Comparison of ENCODE assay signal across 25 cellular contexts in genomic region chr4:173041482-173041881, GRCh38.
"Had no signal": no experiment of that assay in that cellular context is flagged by ENCODE, and none has a peak within 500 bp of the region (broad histone marks: within the 10 kb centered on the region; RNA-seq: fewer than 3 reads in every experiment).

No MANE protein-coding gene starts in this region.

- H3K27ac Mint-ChIP-seq: activated CD4-positive, alpha-beta memory T cell treated with anti-CD3 and anti-CD28 coated beads for 36 hours; activated CD4-positive, alpha-beta T cell treated with anti-CD3 and anti-CD28 coated beads, Interleukin-2, amount 10 ng/mL, durations not matched to agents 7 days and 5 days; activated naive CD4-positive, alpha-beta T cell treated with anti-CD3 and anti-CD28 coated beads, Interleukin-2, amount 10 ng/mL, durations not matched to agents 7 days and 5 days; activated naive CD8-positive, alpha-beta T cell treated with anti-CD3 and anti-CD28 coated beads for 36 hours; activated T-helper 2 cell treated with anti-CD3 and anti-CD28 coated beads, Interferon-gamma antibody, Interleukin-2, Interleukin-4, amounts not matched to agents 10 μg/mL and 5 μg/mL and 100 μg/mL, durations not matched to agents 14 hours and 24 hours and 36 hours; T-cell had no signal

- H3K4me3 Mint-ChIP-seq: activated CD4-positive, alpha-beta memory T cell treated with anti-CD3 and anti-CD28 coated beads for 36 hours; activated CD4-positive, alpha-beta T cell treated with anti-CD3 and anti-CD28 coated beads, Interleukin-2, amount 10 ng/mL, durations not matched to agents 7 days and 5 days; activated naive CD4-positive, alpha-beta T cell treated with anti-CD3 and anti-CD28 coated beads, Interleukin-2, amount 10 ng/mL, durations not matched to agents 7 days and 5 days; activated naive CD8-positive, alpha-beta T cell treated with anti-CD3 and anti-CD28 coated beads for 36 hours; activated T-cell treated with anti-CD3 and anti-CD28 coated beads, Interleukin-2, amount 50 U/mL, for 4 hours; T-cell had no signal

- H3K36me3 ChIP-seq: brain microvascular endothelial cell, cardiac muscle cell, Peyer's patch had no signal

- H3K9me3 ChIP-seq: Peyer's patch had no signal

- H3K9me3 Mint-ChIP-seq: activated CD4-positive, alpha-beta memory T cell treated with anti-CD3 and anti-CD28 coated beads for 36 hours; activated CD4-positive, alpha-beta T cell treated with anti-CD3 and anti-CD28 coated beads, Interleukin-2, amount 10 ng/mL, durations not matched to agents 7 days and 5 days; activated naive CD4-positive, alpha-beta T cell treated with anti-CD3 and anti-CD28 coated beads, Interleukin-2, amount 10 ng/mL, durations not matched to agents 7 days and 5 days; activated T-cell treated with anti-CD3 and anti-CD28 coated beads, Interleukin-2, amount 50 U/mL, for 4 hours; activated T-helper 2 cell treated with anti-CD3 and anti-CD28 coated beads, Interferon-gamma antibody, Interleukin-2, Interleukin-4, amounts not matched to agents 10 μg/mL and 5 μg/mL and 100 μg/mL, durations not matched to agents 14 hours and 24 hours and 36 hours had no signal

- H3K27me3 ChIP-seq: brain microvascular endothelial cell, cardiac muscle cell, Peyer's patch had no signal

- DNase-seq: activated CD4-positive, alpha-beta memory T cell treated with anti-CD3 and anti-CD28 coated beads for 36 hours; activated CD4-positive, alpha-beta T cell treated with anti-CD3 and anti-CD28 coated beads, Interleukin-2, amount 10 ng/mL, durations not matched to agents 7 days and 5 days; activated CD4-positive, CD25-positive, alpha-beta regulatory T cell; activated CD8-positive, alpha-beta memory T cell treated with anti-CD3 and anti-CD28 coated beads for 24 hours; activated gamma-delta T cell treated with Interleukin-2 at 50 U/mL for 16 hours; activated naive CD4-positive, alpha-beta T cell treated with anti-CD3 and anti-CD28 coated beads, Interleukin-2, amount 10 ng/mL, durations not matched to agents 7 days and 5 days; activated naive CD8-positive, alpha-beta T cell treated with anti-CD3 and anti-CD28 coated beads for 36 hours; activated T-cell treated with anti-CD3 and anti-CD28 coated beads, Interleukin-2, amount 50 U/mL, for 4 hours; brain microvascular endothelial cell; IMR-90; KBM-7; NCI-H1048; NCI-H146; NCI-H187 treated with DMSO at 0.1 percent for 48 hours; NCI-H2081 treated with DMSO at 0.1 percent for 48 hours; NCI-H226; NCI-H526; NCI-H82; Peyer's patch; SIG-M5; T-cell; T-helper 2 cell; T1000 had no signal

- H3K4me3 ChIP-seq: cardiac muscle cell, Peyer's patch had no signal

- H3K4me1 Mint-ChIP-seq: activated CD4-positive, alpha-beta T cell treated with anti-CD3 and anti-CD28 coated beads, Interleukin-2, amount 10 ng/mL, durations not matched to agents 7 days and 5 days; activated naive CD4-positive, alpha-beta T cell treated with anti-CD3 and anti-CD28 coated beads, Interleukin-2, amount 10 ng/mL, durations not matched to agents 7 days and 5 days; activated naive CD8-positive, alpha-beta T cell treated with anti-CD3 and anti-CD28 coated beads for 36 hours; T-cell had no signal

- H3K36me3 Mint-ChIP-seq: activated CD4-positive, alpha-beta memory T cell treated with anti-CD3 and anti-CD28 coated beads for 36 hours; activated naive CD4-positive, alpha-beta T cell treated with anti-CD3 and anti-CD28 coated beads, Interleukin-2, amount 10 ng/mL, durations not matched to agents 7 days and 5 days; activated naive CD8-positive, alpha-beta T cell treated with anti-CD3 and anti-CD28 coated beads for 36 hours; T-cell had no signal

- ATAC-seq: activated T-cell treated with anti-CD3 and anti-CD28 coated beads, Interleukin-2, amount 50 U/mL, for 4 hours; T-cell had no signal

- H3K27ac ChIP-seq: brain microvascular endothelial cell, cardiac muscle cell, Peyer's patch had no signal
